ENCODE assay signal across 8 cellular contexts in the genomic region with DNA sequence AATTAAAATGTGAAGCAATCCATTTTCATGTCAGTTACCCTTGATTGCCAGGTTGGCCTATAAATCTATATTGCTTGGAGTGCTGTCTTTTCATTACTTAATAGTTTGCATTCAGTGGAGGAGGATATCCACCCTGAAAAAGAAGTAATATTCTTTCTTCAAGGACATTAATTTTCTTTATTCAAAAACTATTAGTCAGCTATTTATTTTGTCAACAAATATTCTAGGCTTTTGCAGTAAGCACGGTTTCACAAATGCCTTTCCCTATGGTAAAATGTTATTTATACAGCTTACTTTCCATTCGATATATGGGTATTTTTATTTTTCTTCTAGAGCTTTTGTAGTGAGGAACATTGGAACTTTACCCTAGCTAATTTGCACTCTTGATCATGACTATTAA.
"Had no signal": no experiment of that assay in that cellular context is flagged by ENCODE, and none has a peak within 500 bp of the region (broad histone marks: within the 10 kb centered on the region; RNA-seq: fewer than 3 reads in every experiment).

No MANE protein-coding gene starts in this region.

- DNase-seq: GDM1, GF-D8 had no signal

- FAIRE-seq: G401.6, GM12878, GM12891, GM12892, GM18507, GM19239 had no signal

- H3K4me3 ChIP-seq: GM12878 had no signal

- ATAC-seq: GM12878 had no signal
